In genomic region chr15:95259513-95259912, GRCh38 we compare ENCODE assay signal across 1 cellular context.
TF ChIP-seq lines count a peak whose summit lies in the region.

No MANE protein-coding gene starts in this region.

TF ChIP-seq in GM23338, 12 proteins besides CTCF, POLR2A, EP300 and RAD21 (continued from another document):
- TF ChIP-seq ZNF462 (CRISPR knock-in tag; IDR thresholded peaks at IDR 0.05) (no peak), ZNF114 (CRISPR knock-in tag; IDR thresholded peaks at IDR 0.05) (no peak), JUNB (IDR thresholded peaks at IDR 0.05; ENCODE audit: unreplicated experiment) (no peak)
